ENCODE assay signal across 34 cellular contexts in the genomic region with DNA sequence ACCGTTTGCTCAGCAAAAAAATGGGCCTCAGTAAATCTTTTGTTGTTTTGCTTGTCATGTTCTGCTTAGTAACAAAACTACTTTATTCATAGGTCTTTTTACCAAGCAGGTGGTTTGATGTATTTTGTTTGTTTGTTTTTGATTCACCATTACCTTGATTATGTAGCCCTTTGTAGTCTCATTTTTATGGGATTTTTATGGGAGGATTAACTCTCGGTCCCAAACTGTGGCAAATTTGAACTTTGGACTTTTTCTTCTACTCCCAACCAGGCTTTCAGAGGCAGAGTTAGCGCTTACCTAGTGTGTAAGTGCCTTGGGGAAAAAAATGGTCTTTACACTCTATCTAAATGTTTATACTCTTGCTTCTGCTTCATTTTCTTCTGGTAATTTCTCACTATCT.
"Had no signal": no experiment of that assay in that cellular context is flagged by ENCODE, and none has a peak within 500 bp of the region (broad histone marks: within the 10 kb centered on the region; RNA-seq: fewer than 3 reads in every experiment).

No MANE protein-coding gene starts in this region.

- FAIRE-seq: endometrium, frontal cortex, TTC549, urothelium cell line had no signal

- H3K4me3 Mint-ChIP-seq: activated naive CD4-positive, alpha-beta T cell treated with anti-CD3 and anti-CD28 coated beads for 36 hours; activated naive CD8-positive, alpha-beta T cell treated with anti-CD3 and anti-CD28 coated beads for 36 hours; activated T-helper 1 cell treated with anti-CD3 and anti-CD28 coated beads, Interleukin-12 subunit alpha, Interleukin-12 subunit beta, Interleukin-2, Interleukin-4 antibody, amounts not matched to agents 30 ng/mL and 10 ng/mL and 1 ng/mL, durations not matched to agents 14 hours and 24 hours and 36 hours; mesothelial cell of epicardium; naive thymus-derived CD4-positive, alpha-beta T cell; neural crest cell; T-helper 1 cell treated with Interleukin-12 subunit alpha and Interleukin-12 subunit beta and Interleukin-4 antibody, amounts not matched to agents 30 μg/mL and 1 μg/mL, for 36 hours had no signal

- DNase-seq: activated CD4-positive, alpha-beta T cell treated with anti-CD3 and anti-CD28 coated beads for 48 hours; activated CD4-positive, alpha-beta T cell treated with anti-CD3 and anti-CD28 coated beads, Interleukin-2, amount 50 U/mL, for 48 hours; activated CD8-positive, alpha-beta memory T cell treated with anti-CD3 and anti-CD28 coated beads for 24 hours; activated effector memory CD4-positive, alpha-beta T cell treated with anti-CD3 and anti-CD28 coated beads, Interleukin-2, amount 50 U/mL, for 16 hours; activated naive CD4-positive, alpha-beta T cell treated with anti-CD3 and anti-CD28 coated beads for 36 hours; activated naive CD8-positive, alpha-beta T cell treated with anti-CD3 and anti-CD28 coated beads for 36 hours; activated T-cell treated with anti-CD3 and anti-CD28 coated beads, Interleukin-2, amount 50 U/mL, for 1 hour; adrenal gland; aorta; body of pancreas; colonic mucosa; effector CD8-positive, alpha-beta T cell; glutamatergic neuron; islet precursor cell; naive thymus-derived CD4-positive, alpha-beta T cell; occipital lobe; spleen; stimulated activated naive CD4-positive, alpha-beta T cell treated with Interleukin-2 at 50 U/mL for 16 hours; T-helper 9 cell; trophoblast cell; WERI-Rb-1 had no signal

- H3K27ac ChIP-seq: adrenal gland, body of pancreas, colonic mucosa, epithelial cell of prostate, parathyroid adenoma, right atrium auricular region, spleen, thoracic aorta, WERI-Rb-1 had no signal

- H3K27ac Mint-ChIP-seq: activated naive CD4-positive, alpha-beta T cell treated with anti-CD3 and anti-CD28 coated beads for 36 hours; activated naive CD8-positive, alpha-beta T cell treated with anti-CD3 and anti-CD28 coated beads for 36 hours; activated T-helper 1 cell treated with anti-CD3 and anti-CD28 coated beads, Interleukin-12 subunit alpha, Interleukin-12 subunit beta, Interleukin-2, Interleukin-4 antibody, amounts not matched to agents 30 ng/mL and 10 ng/mL and 1 ng/mL, durations not matched to agents 14 hours and 24 hours and 36 hours; mesothelial cell of epicardium; naive thymus-derived CD4-positive, alpha-beta T cell; T-helper 1 cell treated with Interleukin-12 subunit alpha and Interleukin-12 subunit beta and Interleukin-4 antibody, amounts not matched to agents 30 μg/mL and 1 μg/mL, for 36 hours had no signal

- H2AFZ ChIP-seq: parathyroid adenoma had no signal

- H3K36me3 Mint-ChIP-seq: activated naive CD8-positive, alpha-beta T cell treated with anti-CD3 and anti-CD28 coated beads for 36 hours; mesothelial cell of epicardium; naive thymus-derived CD4-positive, alpha-beta T cell had no signal

- H3K27me3 ChIP-seq: adrenal gland, body of pancreas, colonic mucosa, right atrium auricular region, spleen had no signal

- H3K36me3 ChIP-seq: adrenal gland, colonic mucosa, right atrium auricular region, spleen, thoracic aorta, WERI-Rb-1 had no signal

- H3K79me2 ChIP-seq: parathyroid adenoma had no signal

- ATAC-seq: activated CD4-positive, CD25-positive, alpha-beta regulatory T cell treated with anti-CD3 and anti-CD28 coated beads, Interleukin-2, amount 50 U/mL, for 24 hours; body of pancreas; naive thymus-derived CD4-positive, alpha-beta T cell had no signal

- H3K4me3 ChIP-seq: adrenal gland, body of pancreas, colonic mucosa, right atrium auricular region, spleen, thoracic aorta had no signal

- H3K9me3 Mint-ChIP-seq: activated naive CD4-positive, alpha-beta T cell treated with anti-CD3 and anti-CD28 coated beads for 36 hours; activated naive CD8-positive, alpha-beta T cell treated with anti-CD3 and anti-CD28 coated beads for 36 hours; activated T-helper 1 cell treated with anti-CD3 and anti-CD28 coated beads, Interleukin-12 subunit alpha, Interleukin-12 subunit beta, Interleukin-2, Interleukin-4 antibody, amounts not matched to agents 30 ng/mL and 10 ng/mL and 1 ng/mL, durations not matched to agents 14 hours and 24 hours and 36 hours; mesothelial cell of epicardium; naive thymus-derived CD4-positive, alpha-beta T cell; neural crest cell; T-helper 1 cell treated with Interleukin-12 subunit alpha and Interleukin-12 subunit beta and Interleukin-4 antibody, amounts not matched to agents 30 μg/mL and 1 μg/mL, for 36 hours had no signal

- H3K9me3 ChIP-seq: adrenal gland, body of pancreas, colonic mucosa, right atrium auricular region, spleen, thoracic aorta had no signal

- H3K4me1 Mint-ChIP-seq: activated naive CD8-positive, alpha-beta T cell treated with anti-CD3 and anti-CD28 coated beads for 36 hours; mesothelial cell of epicardium; naive thymus-derived CD4-positive, alpha-beta T cell had no signal

- H3K9ac ChIP-seq: parathyroid adenoma had no signal

- H3K4me1 ChIP-seq: adrenal gland, body of pancreas, colonic mucosa, parathyroid adenoma, right atrium auricular region, spleen had no signal
